ENCODE assay signal across 1 cellular context in genomic region chr9:137032893-137033292, GRCh38.
TF ChIP-seq lines count a peak whose summit lies in the region.

No MANE protein-coding gene starts in this region.

TF ChIP-seq in liver, 16 proteins besides CTCF, POLR2A, EP300 and RAD21 (continued from another document):
- no peak for TF ChIP-seq REST (IDR thresholded peaks at IDR 0.05)
